In genomic region chr18:31774960-31775359, GRCh38 we compare ENCODE assay signal across 1 cellular context.
TF ChIP-seq lines count a peak whose summit lies in the region.

No MANE protein-coding gene starts in this region.

TF ChIP-seq in HepG2, 621 proteins besides CTCF, POLR2A, EP300 and RAD21 (continued from another document):
- TF ChIP-seq ZNF280B (CRISPR knock-in tag; IDR thresholded peaks at IDR 0.05; ENCODE audit: borderline replicate concordance) (no peak), RXRB (CRISPR knock-in tag; IDR thresholded peaks at IDR 0.05; ENCODE audit: borderline replicate concordance) (no peak), ZNF451 (CRISPR knock-in tag; IDR thresholded peaks at IDR 0.05) (no peak), SIN3B (IDR thresholded peaks at IDR 0.05; ENCODE audit: low read length) (no peak), ZNF564 (CRISPR knock-in tag; IDR thresholded peaks at IDR 0.05) (no peak), POLR2AphosphoS2 (IDR thresholded peaks at IDR 0.05; ENCODE audit: low read depth, low read length) (no peak), JUND (CRISPR knock-in tag; IDR thresholded peaks at IDR 0.05) (no peak), SOX5 (CRISPR knock-in tag; IDR thresholded peaks at IDR 0.05; ENCODE audit: borderline replicate concordance) (no peak), KIAA2018 (CRISPR knock-in tag; IDR thresholded peaks at IDR 0.05; ENCODE audit: borderline replicate concordance) (no peak), MEIS1 (CRISPR knock-in tag; IDR thresholded peaks at IDR 0.05; ENCODE audit: borderline replicate concordance) (no peak), ZNF891 (CRISPR knock-in tag; IDR thresholded peaks at IDR 0.05) (no peak), CEBPB (IDR thresholded peaks at IDR 0.05; ENCODE audit: borderline replicate concordance, low read depth, low read length) (0 out of 2 replicates have a peak, but pooled peaks have one; percentile 1), YEATS4 (CRISPR knock-in tag; IDR thresholded peaks at IDR 0.05; ENCODE audit: borderline replicate concordance) (no peak), SMARCC2 (IDR thresholded peaks at IDR 0.05) (no peak), ZBTB8A (CRISPR knock-in tag; IDR thresholded peaks at IDR 0.05; ENCODE audit: borderline replicate concordance, low read depth) (no peak), RFX3 (CRISPR knock-in tag; IDR thresholded peaks at IDR 0.05) (peak; percentile 63; the same call in 1 of the 2 replicates), ZNF879 (CRISPR knock-in tag; IDR thresholded peaks at IDR 0.05) (no peak), NCOA2 (CRISPR knock-in tag; IDR thresholded peaks at IDR 0.05) (0 out of 2 replicates have a peak, but pooled peaks have one; percentile 14), ZMAT5 (CRISPR knock-in tag; IDR thresholded peaks at IDR 0.05; ENCODE audit: borderline replicate concordance, low read depth) (no peak), ZNF710 (CRISPR knock-in tag; IDR thresholded peaks at IDR 0.05; ENCODE audit: borderline replicate concordance) (no peak), HMGA1 (CRISPR knock-in tag; conservative IDR thresholded peaks at IDR 0.05) (no peak)
